2 cellular contexts compared by ENCODE assay signal in the genomic region with DNA sequence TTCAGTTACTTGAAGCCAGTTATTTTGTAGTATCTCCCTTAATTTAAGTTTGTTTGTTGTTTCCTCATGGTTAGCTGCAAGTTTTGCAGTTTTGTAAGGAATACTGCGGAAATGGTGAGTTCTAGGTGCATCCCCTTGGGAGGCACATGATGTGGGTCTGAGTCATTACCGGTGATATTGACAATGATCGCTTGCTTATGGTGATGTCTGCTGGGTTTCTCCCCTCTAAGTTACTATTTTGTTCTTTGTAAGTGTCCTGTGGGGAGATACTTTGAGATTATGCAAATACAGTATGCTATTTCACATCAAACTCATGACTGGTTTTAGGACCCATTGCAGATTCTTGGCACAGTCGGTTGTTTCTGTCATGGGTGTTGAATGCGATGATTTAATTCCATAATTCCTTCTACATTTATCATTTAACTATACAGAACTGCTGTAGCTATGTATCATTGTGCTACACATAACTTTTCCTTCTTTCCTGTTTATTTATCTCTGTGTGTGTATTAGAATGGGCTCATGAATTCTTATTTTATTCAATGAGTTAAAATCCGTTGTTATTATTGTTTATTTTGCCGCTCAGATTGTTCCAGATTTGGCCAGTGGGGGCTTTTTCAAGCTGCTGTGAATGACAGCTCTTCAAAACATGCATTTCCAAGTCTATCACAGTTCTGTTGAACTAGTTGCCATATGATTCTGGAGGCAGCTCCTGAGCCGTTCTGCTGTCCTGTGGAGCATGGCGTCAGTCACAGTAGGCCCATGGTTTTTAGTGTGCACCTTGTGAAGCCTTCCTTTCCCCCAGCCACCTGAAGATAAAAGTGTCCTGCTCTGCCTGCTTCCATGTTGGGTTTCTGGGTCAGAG.
TF ChIP-seq lines count a peak whose summit lies in the region.

No MANE protein-coding gene starts in this region.

TF ChIP-seq in HEK293, 187 proteins besides CTCF, POLR2A, EP300 and RAD21:
- TF ChIP-seq, protein P1, sequence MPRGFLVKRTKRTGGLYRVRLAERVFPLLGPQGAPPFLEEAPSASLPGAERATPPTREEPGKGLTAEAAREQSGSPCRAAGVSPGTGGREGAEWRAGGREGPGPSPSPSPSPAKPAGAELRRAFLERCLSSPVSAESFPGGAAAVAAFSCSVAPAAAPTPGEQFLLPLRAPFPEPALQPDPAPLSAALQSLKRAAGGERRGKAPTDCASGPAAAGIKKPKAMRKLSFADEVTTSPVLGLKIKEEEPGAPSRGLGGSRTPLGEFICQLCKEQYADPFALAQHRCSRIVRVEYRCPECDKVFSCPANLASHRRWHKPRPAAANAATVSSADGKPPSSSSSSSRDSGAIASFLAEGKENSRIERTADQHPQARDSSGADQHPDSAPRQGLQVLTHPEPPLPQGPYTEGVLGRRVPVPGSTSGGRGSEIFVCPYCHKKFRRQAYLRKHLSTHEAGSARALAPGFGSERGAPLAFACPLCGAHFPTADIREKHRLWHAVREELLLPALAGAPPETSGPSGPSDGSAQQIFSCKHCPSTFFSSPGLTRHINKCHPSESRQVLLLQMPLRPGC (tag by site-specific recombination; IDR thresholded peaks at IDR 0.05) = no peak
- TF ChIP-seq ZIC2 (tag by site-specific recombination; IDR thresholded peaks at IDR 0.05) = peak; percentile 37

TF ChIP-seq in endothelial cell of umbilical vein, 7 proteins besides CTCF, POLR2A, EP300 and RAD21:
- peak; percentile 14 for TF ChIP-seq FOS (IDR thresholded peaks at IDR 0.05; ENCODE audit: borderline replicate concordance, insufficient read depth, low read length)
- TF ChIP-seq MYC (IDR thresholded peaks at IDR 0.05; ENCODE audit: low read depth, low read length) = no peak
- TF ChIP-seq, protein P2, sequence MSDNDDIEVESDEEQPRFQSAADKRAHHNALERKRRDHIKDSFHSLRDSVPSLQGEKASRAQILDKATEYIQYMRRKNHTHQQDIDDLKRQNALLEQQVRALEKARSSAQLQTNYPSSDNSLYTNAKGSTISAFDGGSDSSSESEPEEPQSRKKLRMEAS (IDR thresholded peaks at IDR 0.05; ENCODE audit: insufficient read depth, insufficient read length) = no peak
- TF ChIP-seq EZH2 (IDR thresholded peaks at IDR 0.05; ENCODE audit: borderline replicate concordance, low read depth, low read length, severe bottlenecking) = no peak
- peak; percentile 67 for TF ChIP-seq JUN (IDR thresholded peaks at IDR 0.05; ENCODE audit: borderline replicate concordance, insufficient read depth, insufficient read length, low read depth)
- no peak for TF ChIP-seq GATA2 (IDR thresholded peaks at IDR 0.05; ENCODE audit: insufficient read depth, insufficient read length, low read depth, low read length)
- TF ChIP-seq POLR2AphosphoS5 (IDR thresholded peaks at IDR 0.05; ENCODE audit: insufficient read depth, low read depth, low read length) = peak; percentile 62
